In the genomic region with DNA sequence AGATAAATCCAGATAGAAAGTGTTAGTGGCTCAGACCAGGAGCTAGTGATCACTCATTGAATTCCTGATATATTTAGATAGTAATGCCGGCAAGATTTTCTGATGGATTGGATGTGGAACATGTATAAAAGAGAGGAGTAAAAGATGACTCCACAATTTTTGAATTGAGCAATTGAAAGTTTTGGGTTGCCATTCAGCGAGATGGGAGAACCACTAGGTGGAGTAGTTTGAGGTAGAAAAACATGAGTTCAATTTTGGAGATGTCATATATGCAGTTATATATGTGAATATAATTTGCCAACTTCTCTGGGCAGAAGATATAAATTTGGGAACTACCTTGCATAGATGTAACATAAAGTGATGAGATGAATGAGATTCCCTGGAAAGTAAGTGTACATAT, we compare ENCODE assay signal across 11 cellular contexts.
A peak's percentile ranks its signal among the peaks of the same experiment; 100 is the strongest.
DNase-seq lines count a peak whose midpoint lies in the region; ATAC-seq and TF ChIP-seq lines count a peak whose summit lies in the region.
"Had no signal": no experiment of that assay in that cellular context is flagged by ENCODE, and none has a peak within 500 bp of the region (broad histone marks: within the 10 kb centered on the region; RNA-seq: fewer than 3 reads in every experiment).

No MANE protein-coding gene starts in this region.

- ATAC-seq in left cardiac atrium = no peak
- no peak for ATAC-seq in activated CD4-positive, alpha-beta T cell treated with anti-CD3 and anti-CD28 coated beads for 36 hours
- ATAC-seq: activated CD8-positive, alpha-beta T cell treated with anti-CD3 and anti-CD28 coated beads for 36 hours; activated naive CD8-positive, alpha-beta T cell treated with anti-CD3 and anti-CD28 coated beads, Interleukin-2, amount 50 U/mL, for 24 hours had no signal

- H3K4me3 ChIP-seq in right atrium auricular region (no peak overlapping the region), endodermal cell (ENCODE audit: low read length) (no peak overlapping the region)
- H3K4me3 ChIP-seq: Peyer's patch had no signal

- H3K9me3 Mint-ChIP-seq in endodermal cell = no peaks in the 10 kb centered on the region
- H3K9me3 Mint-ChIP-seq in activated CD4-positive, alpha-beta T cell treated with anti-CD3 and anti-CD28 coated beads for 36 hours (ENCODE audit: low read depth) = no peaks in the 10 kb centered on the region
- H3K9me3 Mint-ChIP-seq in CD14-positive monocyte = peaks cover 0 to 3% (median 0%) of the 10 kb centered on the region in 7 donors
- H3K9me3 Mint-ChIP-seq: activated CD8-positive, alpha-beta T cell treated with anti-CD3 and anti-CD28 coated beads for 36 hours; activated naive CD8-positive, alpha-beta T cell treated with anti-CD3 and anti-CD28 coated beads, Interleukin-2, amount 50 U/mL, for 24 hours had no signal

- peak; percentile 20 to 42 for TF ChIP-seq CTCF in right atrium auricular region (IDR thresholded peaks at IDR 0.05)
- TF ChIP-seq CTCF in endodermal cell (conservative IDR thresholded peaks at IDR 0.05) = peak; percentile 81
- TF ChIP-seq CTCF in CD14-positive monocyte (IDR thresholded peaks at IDR 0.05) = no peak

- H3K4me1 ChIP-seq in right atrium auricular region (no peaks in the 10 kb centered on the region), endodermal cell (ENCODE audit: control insufficient read depth, insufficient read depth, low read length) (peaks cover 7% of the 10 kb centered on the region)
- H3K4me1 ChIP-seq: Peyer's patch had no signal

- POLR2A ChIA-PET in activated CD4-positive, alpha-beta T cell treated with anti-CD3 and anti-CD28 coated beads for 36 hours (lab: Charles Lee) = no interaction called here

- no peak overlapping the region for H3K9ac ChIP-seq in endodermal cell (ENCODE audit: extremely low read depth, low read length, poor library complexity, severe bottlenecking)

- no peaks in the 10 kb centered on the region for H3K36me3 Mint-ChIP-seq in endodermal cell (ENCODE audit: low read depth)
- H3K36me3 Mint-ChIP-seq in activated CD4-positive, alpha-beta T cell treated with anti-CD3 and anti-CD28 coated beads for 36 hours (ENCODE audit: low read depth) = no peaks in the 10 kb centered on the region
- H3K36me3 Mint-ChIP-seq in CD14-positive monocyte = no peaks in the 10 kb centered on the region

- intact Hi-C loops in left cardiac atrium (cut with DNase I) = no loop called here
- intact Hi-C loops in activated CD4-positive, alpha-beta T cell treated with anti-CD3 and anti-CD28 coated beads for 36 hours (cut with DNase I, micrococcal nuclease) = no loop called here
- intact Hi-C loops in CD14-positive monocyte (cut with micrococcal nuclease) = no loop called here

- H3K27ac ChIP-seq in right atrium auricular region = no peak overlapping the region
- no peak overlapping the region for H3K27ac ChIP-seq in endodermal cell (ENCODE audit: low read depth, low read length)
- H3K27ac ChIP-seq: Peyer's patch had no signal

- CTCF ChIA-PET in activated CD4-positive, alpha-beta T cell treated with anti-CD3 and anti-CD28 coated beads for 36 hours (lab: Charles Lee) = no interaction called here

- H3K4me1 Mint-ChIP-seq in endodermal cell (peaks cover 11% of the 10 kb centered on the region), CD14-positive monocyte (no peaks in the 10 kb centered on the region)
- no peaks in the 10 kb centered on the region for H3K4me1 Mint-ChIP-seq in activated CD4-positive, alpha-beta T cell treated with anti-CD3 and anti-CD28 coated beads for 36 hours
- H3K4me1 Mint-ChIP-seq: activated naive CD8-positive, alpha-beta T cell treated with anti-CD3 and anti-CD28 coated beads, Interleukin-2, amount 50 U/mL, for 24 hours had no signal

- DNase-seq in right atrium auricular region (ENCODE audit: low spot score) (no peak), left cardiac atrium (no peak), NAMALWA (ENCODE audit: low spot score) (peak; percentile 37), endodermal cell (no peak), NCI-H226 (no peak), HK-2 (ENCODE audit: unreplicated experiment) (no peak), CD14-positive monocyte (ENCODE audit: low spot score) (no peak)
- no peak for DNase-seq in activated CD4-positive, alpha-beta T cell treated with anti-CD3 and anti-CD28 coated beads for 36 hours
- DNase-seq: activated CD8-positive, alpha-beta T cell treated with anti-CD3 and anti-CD28 coated beads for 36 hours; activated naive CD8-positive, alpha-beta T cell treated with anti-CD3 and anti-CD28 coated beads, Interleukin-2, amount 50 U/mL, for 24 hours; Peyer's patch had no signal

- no peak overlapping the region for H3K4me3 Mint-ChIP-seq in endodermal cell
- no peak overlapping the region for H3K4me3 Mint-ChIP-seq in activated CD4-positive, alpha-beta T cell treated with anti-CD3 and anti-CD28 coated beads for 36 hours
- no peak overlapping the region for H3K4me3 Mint-ChIP-seq in CD14-positive monocyte
- H3K4me3 Mint-ChIP-seq: activated CD8-positive, alpha-beta T cell treated with anti-CD3 and anti-CD28 coated beads for 36 hours; activated naive CD8-positive, alpha-beta T cell treated with anti-CD3 and anti-CD28 coated beads, Interleukin-2, amount 50 U/mL, for 24 hours had no signal

- H3K27me3 ChIP-seq in right atrium auricular region (no peaks in the 10 kb centered on the region), endodermal cell (ENCODE audit: control insufficient read depth, insufficient read depth, low read length, poor library complexity, severe bottlenecking) (no peaks in the 10 kb centered on the region)
- H3K27me3 ChIP-seq: Peyer's patch had no signal

- H3K27ac Mint-ChIP-seq in endodermal cell = no peak overlapping the region
- H3K27ac Mint-ChIP-seq in activated CD4-positive, alpha-beta T cell treated with anti-CD3 and anti-CD28 coated beads for 36 hours = no peak overlapping the region
- no peak overlapping the region for H3K27ac Mint-ChIP-seq in CD14-positive monocyte
- H3K27ac Mint-ChIP-seq: activated CD8-positive, alpha-beta T cell treated with anti-CD3 and anti-CD28 coated beads for 36 hours; activated naive CD8-positive, alpha-beta T cell treated with anti-CD3 and anti-CD28 coated beads, Interleukin-2, amount 50 U/mL, for 24 hours had no signal

- H3K9me3 ChIP-seq in right atrium auricular region = peaks cover 1 to 4% of the 10 kb centered on the region in 2 donors
- no peaks in the 10 kb centered on the region for H3K9me3 ChIP-seq in endodermal cell (ENCODE audit: control insufficient read depth, low read length)

- no peaks in the 10 kb centered on the region for H3K36me3 ChIP-seq in right atrium auricular region
- no peaks in the 10 kb centered on the region for H3K36me3 ChIP-seq in endodermal cell (ENCODE audit: control insufficient read depth, insufficient read depth, low read length)
- H3K36me3 ChIP-seq: Peyer's patch had no signal

- WGBS in endodermal cell (ENCODE audit: insufficient coverage in 1 of 2, insufficient read length in 1 of 2), 2 experiments = 90 to 92% methylated on average over 2 of the region's 2 CpGs

- H3K27me3 Mint-ChIP-seq in endodermal cell (ENCODE audit: insufficient read depth) (no peaks in the 10 kb centered on the region), CD14-positive monocyte (ENCODE audit: low read depth in 3 of 3) (no peaks in the 10 kb centered on the region)
- no peaks in the 10 kb centered on the region for H3K27me3 Mint-ChIP-seq in activated CD4-positive, alpha-beta T cell treated with anti-CD3 and anti-CD28 coated beads for 36 hours
- H3K27me3 Mint-ChIP-seq: activated CD8-positive, alpha-beta T cell treated with anti-CD3 and anti-CD28 coated beads for 36 hours; activated naive CD8-positive, alpha-beta T cell treated with anti-CD3 and anti-CD28 coated beads, Interleukin-2, amount 50 U/mL, for 24 hours had no signal
